Comparison of ENCODE assay signal across 19 cellular contexts in the genomic region with DNA sequence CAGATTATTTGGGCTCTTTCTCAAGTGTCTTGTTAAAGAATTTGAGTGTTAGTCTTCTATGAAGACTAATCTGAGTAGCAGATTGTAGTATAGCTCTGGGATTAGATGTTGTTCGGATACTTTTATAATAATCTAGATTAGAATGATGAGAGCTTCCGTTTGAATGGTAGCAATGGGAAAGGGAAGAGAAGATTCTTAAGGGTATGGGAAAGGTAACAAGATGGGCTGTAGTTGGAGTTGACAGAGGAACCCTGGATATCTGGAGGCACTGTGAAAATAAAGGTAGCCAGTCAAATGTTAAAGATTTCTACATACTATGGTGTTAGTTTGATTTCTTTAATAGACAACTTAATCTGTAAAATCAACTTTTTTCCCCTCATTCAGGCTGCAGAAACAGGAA.
"Had no signal": no experiment of that assay in that cellular context is flagged by ENCODE, and none has a peak within 500 bp of the region (broad histone marks: within the 10 kb centered on the region; RNA-seq: fewer than 3 reads in every experiment).

No MANE protein-coding gene starts in this region.

- H3K27ac Mint-ChIP-seq: mesothelial cell of epicardium, nephron had no signal

- H3K4me3 Mint-ChIP-seq: mesothelial cell of epicardium, nephron had no signal

- ATAC-seq: gastrocnemius medialis, left lobe of liver, psoas muscle, right lobe of liver had no signal

- DNase-seq: cortex of kidney; dorsolateral prefrontal cortex; effector CD8-positive, alpha-beta T cell; gastrocnemius medialis; islet precursor cell; mammary epithelial cell; psoas muscle; retina; right lobe of liver; stimulated activated CD4-positive, alpha-beta T cell treated with anti-CD3 and anti-CD28 coated beads, Interleukin-15, amount 100 ng/mL, for 24 hours; stimulated activated CD4-positive, alpha-beta T cell treated with anti-CD3 and anti-CD28 coated beads, Interleukin-1b, Interleukin-23, amount 100 ng/mL, for 48 hours; stimulated activated CD4-positive, alpha-beta T cell treated with anti-CD3 and anti-CD28 coated beads, Interleukin-4, amount 100 ng/mL, for 24 hours; stimulated activated naive CD4-positive, alpha-beta T cell; stomach; substantia nigra; transverse colon had no signal

- H3K9me3 Mint-ChIP-seq: mesothelial cell of epicardium, nephron had no signal
